Comparison of ENCODE assay signal across 14 cellular contexts in genomic region chr1:21510885-21511578, GRCh38. TPM values are rescaled to one million over a fixed set of nuclear protein-coding genes. Genes with fewer than 3 reads are reported as not detected.
DNase-seq lines count a peak whose midpoint lies in the region; ATAC-seq, FAIRE-seq and TF ChIP-seq lines count a peak whose summit lies in the region.
"Had no signal": no experiment of that assay in that cellular context is flagged by ENCODE, and none has a peak within 500 bp of the region (broad histone marks: within the 10 kb centered on the region; RNA-seq: fewer than 3 reads in every experiment).

No MANE protein-coding gene starts in this region.

- peaks cover 0 to 4% of the 10 kb centered on the region in 2 donors for H3K27me3 ChIP-seq in breast epithelium
- H3K27me3 ChIP-seq in iPS-15b (ENCODE audit: control insufficient read depth, insufficient read depth, low read length) = peaks cover 8% of the 10 kb centered on the region
- peaks cover 0 to 30% (median 12%) of the 10 kb centered on the region in 5 donors for H3K27me3 ChIP-seq in subcutaneous abdominal adipose tissue (ENCODE audit: control insufficient read depth in 5 of 5, insufficient read depth in 4 of 5, low read length in 5 of 5)
- H3K27me3 ChIP-seq: testis had no signal

- H3K27ac Mint-ChIP-seq in MCF 10A (ENCODE audit: low read depth, unreplicated experiment) = no peak overlapping the region
- no peak overlapping the region for H3K27ac Mint-ChIP-seq in T-cell
- H3K27ac Mint-ChIP-seq: activated naive CD8-positive, alpha-beta T cell treated with anti-CD3 and anti-CD28 coated beads for 36 hours; immature natural killer cell had no signal

- intact Hi-C loops in breast epithelium (cut with DNase I; ENCODE audit: low total_unique reads) (loop anchor here (10.0 kb wide), 1 partner anchor 64 kb away; no protein-coding TSS in a partner anchor), MCF 10A (cut with micrococcal nuclease) (loop anchor here (10.0 kb wide), 1 partner anchor 144 kb away; no protein-coding TSS in a partner anchor)

- CTCF ChIA-PET in MCF 10A (lab: Yijun Ruan, JAX) (interaction anchor here (0.5 to 1.9 kb wide), 4 partner anchors 20 to 148 kb away, joined by 3 to 6 read pairs (median 6); no protein-coding TSS in a partner anchor), T-cell (lab: Charles Lee) (interaction anchor here in 1 of 2 donors (0.6 kb wide), 1 partner anchor 1796 kb away, joined by 5 read pairs; no protein-coding TSS in a partner anchor)

- no TSS peak for BruUV-seq in MCF 10A (replicated peaks; lab: Mats Ljungman, UMichigan)

- H3K36me3 Mint-ChIP-seq in MCF 10A (ENCODE audit: insufficient read depth, unreplicated experiment) (no peaks in the 10 kb centered on the region), T-cell (no peaks in the 10 kb centered on the region)
- H3K36me3 Mint-ChIP-seq: activated naive CD8-positive, alpha-beta T cell treated with anti-CD3 and anti-CD28 coated beads for 36 hours; immature natural killer cell had no signal

- TF ChIP-seq POLR2A in breast epithelium (IDR thresholded peaks at IDR 0.05) = no peak
- TF ChIP-seq POLR2A in GM12891 (IDR thresholded peaks at IDR 0.05; ENCODE audit: low read depth, low read length) = no peak

- H3K36me3 ChIP-seq in breast epithelium = no peaks in the 10 kb centered on the region
- H3K36me3 ChIP-seq in iPS-15b (ENCODE audit: control insufficient read depth, insufficient read depth, low read length) = peaks cover 5% of the 10 kb centered on the region
- H3K36me3 ChIP-seq in subcutaneous abdominal adipose tissue (ENCODE audit: control insufficient read depth in 5 of 5, insufficient read depth in 5 of 5, low read length in 5 of 5) = no peaks in the 10 kb centered on the region

- H3K9me3 ChIP-seq in breast epithelium (no peaks in the 10 kb centered on the region), iPS-15b (ENCODE audit: control insufficient read depth, insufficient read depth, low read length) (no peaks in the 10 kb centered on the region), subcutaneous abdominal adipose tissue (ENCODE audit: control insufficient read depth in 5 of 5, low read length in 5 of 5) (no peaks in the 10 kb centered on the region)
- H3K9me3 ChIP-seq: testis had no signal

- H3K4me1 Mint-ChIP-seq in MCF 10A (ENCODE audit: insufficient read depth, unreplicated experiment) (peaks cover 7% of the 10 kb centered on the region), T-cell (peaks cover 6 to 10% (median 7%) of the 10 kb centered on the region in 3 donors)

- H3K4me3 Mint-ChIP-seq in MCF 10A (ENCODE audit: unreplicated experiment) = no peak overlapping the region
- H3K4me3 Mint-ChIP-seq in T-cell = peak overlapping the region in 2 of 3 donors; percentile 2 to 48
- H3K4me3 Mint-ChIP-seq: activated naive CD8-positive, alpha-beta T cell treated with anti-CD3 and anti-CD28 coated beads for 36 hours had no signal

- H3K27ac ChIP-seq in breast epithelium (peak overlapping the region; percentile 78 to 94), subcutaneous abdominal adipose tissue (ENCODE audit: low read depth, low read length) (peak overlapping the region; percentile 10)
- H3K27ac ChIP-seq: testis had no signal

- ATAC-seq in T-cell (replicated peaks in 1 of 4) (no peak), HG02642 (IDR thresholded peaks at IDR 0.05; ENCODE audit: poor library complexity, unreplicated experiment) (no peak)

- DNase-seq in breast epithelium (ENCODE audit: low spot score in 2 of 2) (no peak), MCF 10A (ENCODE audit: unreplicated experiment) (no peak), T-cell (no peak), GM12891 (ENCODE audit: insufficient read length, low spot score) (no peak), AML-193 (lab: John Stamatoyannopoulos, UW) (no peak)
- DNase-seq: activated CD4-positive, alpha-beta T cell treated with anti-CD3 and anti-CD28 coated beads, Interleukin-2, amount 50 U/mL, for 4 hours; activated naive CD8-positive, alpha-beta T cell treated with anti-CD3 and anti-CD28 coated beads for 36 hours; immature natural killer cell; NCI-H187 treated with DMSO at 0.1 percent for 48 hours; SHP77 treated with DMSO at 0.1 percent for 48 hours had no signal

- POLR2A ChIA-PET in MCF 10A (lab: Yijun Ruan, JAX) = interaction anchor here (0.5 to 0.6 kb wide), 2 partner anchors 20 to 104 kb away, joined by 3 to 4 read pairs; no protein-coding TSS in a partner anchor
- POLR2A ChIA-PET in T-cell (lab: Charles Lee) = no interaction called here

- H3K9ac ChIP-seq in iPS-15b (ENCODE audit: low read depth, low read length) (no peak overlapping the region), subcutaneous abdominal adipose tissue (ENCODE audit: low read length in 5 of 5) (peak overlapping the region in 2 of 5 donors; percentile 3 to 10)

- H3K9me3 Mint-ChIP-seq in MCF 10A (ENCODE audit: unreplicated experiment) (no peaks in the 10 kb centered on the region), T-cell (no peaks in the 10 kb centered on the region)
- H3K9me3 Mint-ChIP-seq: activated naive CD8-positive, alpha-beta T cell treated with anti-CD3 and anti-CD28 coated beads for 36 hours; immature natural killer cell had no signal

- H3K4me1 ChIP-seq in breast epithelium (peaks cover 8 to 23% of the 10 kb centered on the region in 2 donors), iPS-15b (ENCODE audit: control insufficient read depth, insufficient read depth, low read length) (peaks cover 22% of the 10 kb centered on the region), subcutaneous abdominal adipose tissue (ENCODE audit: control insufficient read depth in 5 of 5, insufficient read depth in 5 of 5, low read length in 5 of 5) (peaks cover 6 to 40% (median 31%) of the 10 kb centered on the region in 5 donors)

- peaks cover 31% of the 10 kb centered on the region for H3K27me3 Mint-ChIP-seq in MCF 10A (ENCODE audit: insufficient read depth, unreplicated experiment)
- peaks cover 42 to 48% of the 10 kb centered on the region in 2 donors for H3K27me3 Mint-ChIP-seq in T-cell

- no peak for TF ChIP-seq CTCF in breast epithelium (IDR thresholded peaks at IDR 0.05)
- TF ChIP-seq CTCF in MCF 10A (IDR thresholded peaks at IDR 0.05; ENCODE audit: unreplicated experiment) = no peak

- no peak for FAIRE-seq in GM12891 (lab: Jason Lieb, UNC)

- H3K4me3 ChIP-seq in breast epithelium (peak overlapping the region in 1 of 3 donors; percentile 68), iPS-15b (ENCODE audit: low read depth, low read length) (peak overlapping the region; percentile 88), subcutaneous abdominal adipose tissue (ENCODE audit: low read depth in 1 of 5, low read length in 5 of 5) (peak overlapping the region in 1 of 5 donors; percentile 17)

TF ChIP-seq in GM12891, 5 proteins besides CTCF, POLR2A, EP300 and RAD21:
- TF ChIP-seq PAX5 (IDR thresholded peaks at IDR 0.05; ENCODE audit: insufficient read depth, low read length, severe bottlenecking) = no peak
- TF ChIP-seq POU2F2 (IDR thresholded peaks at IDR 0.05; ENCODE audit: low read depth, low read length) = no peak
- TF ChIP-seq TAF1 (IDR thresholded peaks at IDR 0.05; ENCODE audit: low read depth, low read length) = no peak
- no peak for TF ChIP-seq POLR2AphosphoS5 (IDR thresholded peaks at IDR 0.05; ENCODE audit: low read depth, low read length)
- no peak for TF ChIP-seq SPI1 (IDR thresholded peaks at IDR 0.05; ENCODE audit: low read depth, low read length)

RNA-seq across cellular contexts. Expression of gene ALPL, which starts 1.8 kb away (rescaled TPM):
- total RNA-seq in breast epithelium = 10 to 100 TPM in 2 of 3 donors, 1 to 10 TPM in 1; 2.9 to 98.0 (median 17.4) TPM
- not detected in 2 replicates for total RNA-seq in MCF 10A (2022)
- total RNA-seq in T-cell = under 1 TPM in 3 of 5 donors, not detected in 2; 0.20 to 0.44 (median 0.41) TPM
- not detected for polyA plus RNA-seq in GM12891 (2012; ENCODE audit: low read depth, missing spikeins)
- total RNA-seq: activated naive CD8-positive, alpha-beta T cell treated with anti-CD3 and anti-CD28 coated beads for 36 hours had no signal
- polyA plus RNA-seq: immature natural killer cell had no signal
